In genomic region chr3:100710355-100711198, GRCh38 we compare ENCODE assay signal across 8 cellular contexts. TPM values are rescaled to one million over a fixed set of nuclear protein-coding genes. Genes with fewer than 3 reads are reported as not detected.
A peak's percentile ranks its signal among the peaks of the same experiment; 100 is the strongest.
DNase-seq lines count a peak whose midpoint lies in the region; ATAC-seq and TF ChIP-seq lines count a peak whose summit lies in the region.

No MANE protein-coding gene starts in this region.

- ATAC-seq in GM21526 (IDR thresholded peaks at IDR 0.05; ENCODE audit: low FRiP score, unreplicated experiment) (peak; percentile 55), left colon (peak; percentile 63)

- H3K4me3 ChIP-seq in brain microvascular endothelial cell (ENCODE audit: low read depth, low read length), result peak overlapping the region; percentile 91

- DNase-seq in EL (peak; percentile 74), HUDEP-2 (lab: John Stamatoyannopoulos, UW; ENCODE audit: unreplicated experiment in 76 of 76) (peak in 66 of 76 experiments; percentile 2 to 65 (median 31)), T-helper 22 cell (ENCODE audit: low read depth) (peak; percentile 38), brain microvascular endothelial cell (peak; percentile 79), left colon (peak; percentile 78 to 79), ureter (ENCODE audit: low spot score) (no peak)
- DNase-seq in stimulated activated CD4-positive, alpha-beta T cell treated with anti-CD3 and anti-CD28 coated beads, Interleukin-4, amount 100 ng/mL, for 4 hours, result peak; percentile 53 to 60

- in situ Hi-C loops in brain microvascular endothelial cell (cut with HindIII; ENCODE audit: low pct_ligation_motif_present, low sequenced_read_pairs), result no loop called here

- no peaks in the 10 kb centered on the region for H3K27me3 ChIP-seq in brain microvascular endothelial cell (replicated peaks)

- H3K36me3 ChIP-seq in brain microvascular endothelial cell (replicated peaks), result peaks cover 23% of the 10 kb centered on the region

- intact Hi-C loops in left colon (cut with DNase I, micrococcal nuclease), result no loop called here

- TF ChIP-seq CTCF in brain microvascular endothelial cell (IDR thresholded peaks at IDR 0.05; ENCODE audit: low read depth, low read length, missing control alignments), result peak; percentile 60

- peak overlapping the region; percentile 94 for H3K27ac ChIP-seq in brain microvascular endothelial cell

RNA-seq across cellular contexts. Expression of gene TFG, which starts 1.3 kb away (rescaled TPM):
- total RNA-seq in left colon, result 100 to 1,000 TPM; 103 to 121 TPM
- 86.9 TPM for total RNA-seq in ureter
